In genomic region chr6:151501511-151502136, GRCh38 we compare ENCODE assay signal across 24 cellular contexts. TPM values are rescaled to one million over a fixed set of nuclear protein-coding genes. Genes with fewer than 3 reads are reported as not detected.
DNase-seq lines count a peak whose midpoint lies in the region; ATAC-seq, FAIRE-seq and TF ChIP-seq lines count a peak whose summit lies in the region.
"Had no signal": no experiment of that assay in that cellular context is flagged by ENCODE, and none has a peak within 500 bp of the region (broad histone marks: within the 10 kb centered on the region; RNA-seq: fewer than 3 reads in every experiment).

No MANE protein-coding gene starts in this region.

- H2BK20ac ChIP-seq in IMR-90 (ENCODE audit: low read depth, low read length), result 0 out of 2 replicates have a peak overlapping the region, but pooled peaks have one; percentile 8

- H2BK15ac ChIP-seq in IMR-90 (ENCODE audit: low read depth, low read length), result 0 out of 3 replicates have a peak overlapping the region, but pooled peaks have one; percentile 64

- no peak overlapping the region for H2AK9ac ChIP-seq in IMR-90 (replicated peaks; ENCODE audit: low read depth, low read length, poor library complexity)

- no peaks in the 10 kb centered on the region for H3K79me1 ChIP-seq in IMR-90 (ENCODE audit: low read depth in 1 of 2, low read length in 2 of 2)

- H2AK5ac ChIP-seq in IMR-90 (ENCODE audit: low read depth, low read length), result no peak overlapping the region

- H3K27ac ChIP-seq in BLaER1 treated with 17β-estradiol and CSF1 and Interleukin-3, amounts not matched to agents 10 nM and 100 nM, result peak overlapping the region in 6 of 11 experiments; percentile 16 to 97 (median 84); a peak in 11 of 22 replicates
- H3K27ac ChIP-seq in IMR-90 (ENCODE audit: insufficient read depth, low read length) (no peak overlapping the region), pancreas (peak overlapping the region in 2 of 4 donors; percentile 13 to 46)
- H3K27ac ChIP-seq: C4-2B had no signal

- no peak for TF ChIP-seq POLR2A in IMR-90 (IDR thresholded peaks at IDR 0.05; ENCODE audit: low read depth, low read length)

- H4K20me1 ChIP-seq in BLaER1 treated with 17β-estradiol and CSF1 and Interleukin-3, amounts not matched to agents 10 nM and 100 nM, result no peaks in the 10 kb centered on the region
- H4K20me1 ChIP-seq in IMR-90 (ENCODE audit: insufficient read depth, low read length), result no peaks in the 10 kb centered on the region

- no peak overlapping the region for H3K56ac ChIP-seq in IMR-90 (ENCODE audit: extremely low read depth, insufficient read depth, low read length)

- no peak overlapping the region for H2AFZ ChIP-seq in IMR-90 (replicated peaks; ENCODE audit: low read length, poor library complexity)
- H2AFZ ChIP-seq: PC-9 had no signal

- BruUV-seq in IMR-90 (replicated peaks; lab: Mats Ljungman, UMichigan), result no TSS peak

- CTCF ChIA-PET in IMR-90 (lab: Yijun Ruan, JAX), result interaction anchor here (0.5 kb wide), 1 partner anchor 77 kb away, joined by 3 read pairs; no protein-coding TSS in a partner anchor

- no peak overlapping the region for H3K23ac ChIP-seq in IMR-90 (ENCODE audit: low read depth, low read length)

- WGBS in IMR-90 (ENCODE audit: extremely low coverage in 2 of 2, insufficient read length in 1 of 2), 2 experiments, result no CpG with 5 or more reads among the region's 1 CpG
- WGBS in pancreas, 2 donors, result 37 to 43% methylated on average over 1 of the region's 1 CpG

- dilution Hi-C loops in IMR-90 (cut with HindIII; ENCODE audit: low sequenced_read_pairs, unreplicated experiment), result no loop called here

- ATAC-seq in IMR-90 (ENCODE audit: low read depth) (no peak), pancreas (peak in 3 of 4 donors; percentile 54 to 61 (median 58)), Right ventricle myocardium superior (ENCODE audit: poor library complexity) (no peak), HG03139 (IDR thresholded peaks at IDR 0.05; ENCODE audit: unreplicated experiment) (no peak)

- no peak overlapping the region for H3K4ac ChIP-seq in IMR-90 (ENCODE audit: low read depth, low read length)

- peaks cover 0 to 15% (median 0%) of the 10 kb centered on the region in 11 experiments; a peak in 3 of 22 replicates for H3K9me3 ChIP-seq in BLaER1 treated with 17β-estradiol and CSF1 and Interleukin-3, amounts not matched to agents 10 nM and 100 nM (replicated peaks in 1 of 11)
- H3K9me3 ChIP-seq in IMR-90 (ENCODE audit: control insufficient read depth, insufficient read depth, low read length) (no peaks in the 10 kb centered on the region), pancreas (no peaks in the 10 kb centered on the region)

- H4K5ac ChIP-seq in IMR-90 (ENCODE audit: low read depth, low read length), result no peak overlapping the region

- DNase-seq in IMR-90 (no peak), pancreas (no peak), SKM-1 (lab: John Stamatoyannopoulos, UW; ENCODE audit: unreplicated experiment) (no peak), Right ventricle myocardium superior (no peak)
- DNase-seq: KG1, NCI-H1048, NCI-H1417, NCI-H1694, NCI-H2029 treated with DMSO at 0.1 percent for 48 hours, NCI-H2227 treated with DMSO at 0.1 percent for 48 hours, NCI-H526 treated with DMSO at 0.1 percent for 48 hours, RPMI8226, SHP77 had no signal

- FAIRE-seq in endometrium (lab: Jason Lieb, UNC) (peak; percentile 65), pancreas (lab: Jason Lieb, UNC) (no peak)
- FAIRE-seq: A204.1, D721Med, H54 had no signal

- intact Hi-C loops in IMR-90 (cut with micrococcal nuclease), result no loop called here
- intact Hi-C loops in pancreas (cut with DNase I), result no loop called here
- intact Hi-C loops in Right ventricle myocardium superior (cut with DNase I), result no loop called here

- TF ChIP-seq CTCF in IMR-90 (conservative IDR thresholded peaks at IDR 0.05; ENCODE audit: low read depth, low read length) (no peak), pancreas (IDR thresholded peaks at IDR 0.05) (no peak)

- no peak overlapping the region for H2BK5ac ChIP-seq in IMR-90 (ENCODE audit: low read depth, low read length, poor library complexity, severe bottlenecking)

- H3K18ac ChIP-seq in IMR-90 (ENCODE audit: low read depth, low read length), result no peak overlapping the region

- no peaks in the 10 kb centered on the region for H3K36me3 ChIP-seq in BLaER1 treated with 17β-estradiol and CSF1 and Interleukin-3, amounts not matched to agents 10 nM and 100 nM
- H3K36me3 ChIP-seq in IMR-90 (ENCODE audit: control insufficient read depth, insufficient read depth, low read length) (no peaks in the 10 kb centered on the region), pancreas (no peaks in the 10 kb centered on the region)

- H3K9me1 ChIP-seq in IMR-90 (ENCODE audit: insufficient read depth, low read length), result 0 out of 2 replicates have a peak, but pooled peaks cover 3% of the 10 kb centered on the region

- H3K27me3 ChIP-seq in BLaER1 treated with 17β-estradiol and CSF1 and Interleukin-3, amounts not matched to agents 10 nM and 100 nM, result no peaks in the 10 kb centered on the region
- no peaks in the 10 kb centered on the region for H3K27me3 ChIP-seq in IMR-90 (ENCODE audit: control insufficient read depth, insufficient read depth, low read length)
- no peaks in the 10 kb centered on the region for H3K27me3 ChIP-seq in pancreas

- TF ChIP-seq RAD21 in IMR-90 (IDR thresholded peaks at IDR 0.05; ENCODE audit: low read length), result no peak

- peaks cover 0 to 99% (median 47%) of the 10 kb centered on the region in 10 experiments; a peak in 16 of 20 replicates for H3K4me1 ChIP-seq in BLaER1 treated with 17β-estradiol and CSF1 and Interleukin-3, amounts not matched to agents 10 nM and 100 nM
- H3K4me1 ChIP-seq in IMR-90 (ENCODE audit: control insufficient read depth, insufficient read depth, low read length) (0 out of 2 replicates have a peak, but pooled peaks cover 1% of the 10 kb centered on the region), pancreas (peaks cover 0 to 12% (median 7%) of the 10 kb centered on the region in 3 donors)

- H3K4me3 ChIP-seq in BLaER1 treated with 17β-estradiol and CSF1 and Interleukin-3, amounts not matched to agents 10 nM and 100 nM, result no peak overlapping the region
- H3K4me3 ChIP-seq in IMR-90 (ENCODE audit: insufficient read depth, low read depth, low read length), result no peak overlapping the region
- H3K4me3 ChIP-seq in pancreas, result no peak overlapping the region
- H3K4me3 ChIP-seq: PC-9 had no signal

- H4K91ac ChIP-seq in IMR-90 (ENCODE audit: insufficient read depth, low read depth, low read length), result no peak overlapping the region

- in situ Hi-C loops in IMR-90 (cut with MboI; ENCODE audit: low sequenced_read_pairs), result no loop called here

- no peak overlapping the region for H4K8ac ChIP-seq in IMR-90 (ENCODE audit: low read depth in 2 of 2, low read length in 2 of 2)

- H3K14ac ChIP-seq in IMR-90 (replicated peaks; ENCODE audit: low read depth, low read length), result no peak overlapping the region; the same call in 1 of the 2 replicates

- H3K9ac ChIP-seq in BLaER1 treated with 17β-estradiol and CSF1 and Interleukin-3, amounts not matched to agents 10 nM and 100 nM, result peak overlapping the region in 4 of 11 experiments; percentile 56 to 78 (median 68); a peak in 9 of 22 replicates
- no peak overlapping the region for H3K9ac ChIP-seq in IMR-90 (ENCODE audit: low read depth, low read length)

- POLR2A ChIA-PET in IMR-90 (lab: Charles Lee; ENCODE audit: unreplicated experiment), result no interaction called here

- H2BK120ac ChIP-seq in IMR-90 (ENCODE audit: low read depth, low read length), result peak overlapping the region; percentile 2; the same call in 1 of the 2 replicates

- H3K4me2 ChIP-seq in BLaER1 treated with 17β-estradiol and CSF1 and Interleukin-3, amounts not matched to agents 10 nM and 100 nM, result peak overlapping the region in 6 of 11 experiments; percentile 41 to 87 (median 64); a peak in 12 of 22 replicates
- no peak overlapping the region for H3K4me2 ChIP-seq in IMR-90 (ENCODE audit: low read depth, low read length)

TF ChIP-seq in IMR-90, 13 proteins besides CTCF, POLR2A, EP300 and RAD21 (continues in another document):
- TF ChIP-seq MAZ (IDR thresholded peaks at IDR 0.05; ENCODE audit: borderline replicate concordance, low read depth, low read length) (no peak), RFX5 (IDR thresholded peaks at IDR 0.05; ENCODE audit: low read depth, low read length) (no peak), NFE2L2 (IDR thresholded peaks at IDR 0.05; ENCODE audit: low read depth, low read length) (no peak), MAFK (IDR thresholded peaks at IDR 0.05; ENCODE audit: low read depth, low read length) (no peak), USF2 (IDR thresholded peaks at IDR 0.05; ENCODE audit: low read depth, low read length) (no peak), MXI1 (IDR thresholded peaks at IDR 0.05; ENCODE audit: borderline replicate concordance, low read depth, low read length) (no peak)
- TF ChIP-seq, protein P1, sequence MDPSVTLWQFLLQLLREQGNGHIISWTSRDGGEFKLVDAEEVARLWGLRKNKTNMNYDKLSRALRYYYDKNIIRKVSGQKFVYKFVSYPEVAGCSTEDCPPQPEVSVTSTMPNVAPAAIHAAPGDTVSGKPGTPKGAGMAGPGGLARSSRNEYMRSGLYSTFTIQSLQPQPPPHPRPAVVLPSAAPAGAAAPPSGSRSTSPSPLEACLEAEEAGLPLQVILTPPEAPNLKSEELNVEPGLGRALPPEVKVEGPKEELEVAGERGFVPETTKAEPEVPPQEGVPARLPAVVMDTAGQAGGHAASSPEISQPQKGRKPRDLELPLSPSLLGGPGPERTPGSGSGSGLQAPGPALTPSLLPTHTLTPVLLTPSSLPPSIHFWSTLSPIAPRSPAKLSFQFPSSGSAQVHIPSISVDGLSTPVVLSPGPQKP (IDR thresholded peaks at IDR 0.05; ENCODE audit: borderline replicate concordance, low read depth, low read length), result no peak

RNA-seq across cellular contexts. Expression of gene CCDC170, which starts 7.8 kb away (rescaled TPM):
- total RNA-seq in IMR-90 (2012; rRNA removed) (0.28 and 0.54 TPM in 2 replicates), pancreas (under 1 TPM in 5 of 6 donors, not detected in 1; 0.03 to 0.81 (median 0.40) TPM), Right ventricle myocardium superior (0.65 TPM)
- polyA plus RNA-seq in IMR-90 (2012; rRNA removed) (0.12 and 0.14 TPM in 2 replicates), pancreas (under 1 TPM; 0.08 to 0.56 TPM)
- polyA plus RNA-seq in IMR-90 (2012; cell fraction: cytosol; rRNA removed), result 0.03 and 0.47 TPM in 2 replicates
- 0.01 and 0.21 TPM in 2 replicates for polyA plus RNA-seq in IMR-90 (2012; cell fraction: nucleus; rRNA removed; ENCODE audit: low replicate concordance)
- total RNA-seq: HT1080, NCI-H460, SK-MEL-5 had no signal

RNA-seq across cellular contexts. Expression of gene RMND1, which starts 49.7 kb away (rescaled TPM):
- total RNA-seq in IMR-90 (2012; rRNA removed) (24.6 and 32.8 TPM in 2 replicates), pancreas (10 to 100 TPM in 1 of 6 donors, 1 to 10 TPM in 5; 6.4 to 10.4 (median 7.1) TPM), Right ventricle myocardium superior (15.5 TPM)
- polyA plus RNA-seq in IMR-90 (2012; rRNA removed) (10.6 and 13.1 TPM in 2 replicates), pancreas (10 to 100 TPM; 12.1 to 13.5 TPM)
- 2.7 and 4.7 TPM in 2 replicates for polyA plus RNA-seq in IMR-90 (2012; cell fraction: cytosol; rRNA removed)
- 1.6 and 11.1 TPM in 2 replicates for polyA plus RNA-seq in IMR-90 (2012; cell fraction: nucleus; rRNA removed; ENCODE audit: low replicate concordance)

Comparison
In these comparisons a context has a peak if more than half of its experiments do, and no peak if none do; other contexts are left out.
1. ATAC-seq: peak in pancreas (3 of 4); none in IMR-90 (single experiment), Right ventricle myocardium superior (single experiment) and HG03139 (single experiment).